Comparison of ENCODE assay signal across 38 cellular contexts in the genomic region with DNA sequence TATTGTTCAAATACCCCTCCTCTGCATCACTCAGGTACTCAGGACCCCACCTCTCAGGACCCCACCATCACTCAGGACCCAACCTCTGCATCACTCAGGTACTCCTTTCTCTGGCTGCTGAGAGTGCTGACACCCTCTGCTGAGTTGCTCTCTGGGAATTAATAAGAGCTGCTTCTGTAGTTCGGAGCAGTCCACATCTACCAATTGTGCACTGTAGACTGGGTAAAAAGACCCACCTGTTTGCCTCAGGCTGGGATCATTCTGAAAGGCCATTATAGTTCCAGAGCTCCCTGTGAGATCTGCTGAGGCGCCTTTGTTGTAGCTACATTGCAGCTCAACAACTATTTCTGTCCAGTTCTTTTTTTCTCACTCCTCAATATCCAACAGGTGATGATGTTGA.
"Had no signal": no experiment of that assay in that cellular context is flagged by ENCODE, and none has a peak within 500 bp of the region (broad histone marks: within the 10 kb centered on the region; RNA-seq: fewer than 3 reads in every experiment).

No MANE protein-coding gene starts in this region.

- H3K27ac ChIP-seq: adrenal gland, ascending aorta, body of pancreas, brain microvascular endothelial cell, breast epithelium, cardiac muscle cell had no signal

- H3K4me1 Mint-ChIP-seq: activated naive CD4-positive, alpha-beta T cell treated with anti-CD3 and anti-CD28 coated beads, Interleukin-2, amount 10 ng/mL, durations not matched to agents 7 days and 5 days; activated naive CD4-positive, alpha-beta T cell treated with anti-CD3 and anti-CD28 coated beads, Interleukin-2, amount 50 U/mL, for 24 hours; activated naive CD8-positive, alpha-beta T cell treated with anti-CD3 and anti-CD28 coated beads for 36 hours; activated naive CD8-positive, alpha-beta T cell treated with anti-CD3 and anti-CD28 coated beads, Interleukin-2, amount 10 ng/mL, durations not matched to agents 7 days and 5 days; activated naive CD8-positive, alpha-beta T cell treated with anti-CD3 and anti-CD28 coated beads, Interleukin-2, amount 50 U/mL, for 24 hours; activated T-helper 17 cell treated with anti-CD3 and anti-CD28 coated beads, Interleukin-2, amount 50 U/mL, for 72 hours; brain; central memory CD8-positive, alpha-beta T cell had no signal

- ATAC-seq: activated naive CD4-positive, alpha-beta T cell treated with anti-CD3 and anti-CD28 coated beads, Interleukin-2, amount 50 U/mL, for 72 hours; activated naive CD8-positive, alpha-beta T cell treated with anti-CD3 and anti-CD28 coated beads, Interleukin-2, amount 50 U/mL, for 24 hours; activated T-cell treated with anti-CD3 and anti-CD28 coated beads, Interleukin-2, amount 50 U/mL, for 4 hours; activated T-cell treated with anti-CD3 and anti-CD28 coated beads, Interleukin-2, amount 50 U/mL, for 72 hours; activated T-helper 17 cell treated with anti-CD3 and anti-CD28 coated beads, Interleukin-2, amount 50 U/mL, for 72 hours; body of pancreas had no signal

- H3K27ac Mint-ChIP-seq: activated naive CD4-positive, alpha-beta T cell treated with anti-CD3 and anti-CD28 coated beads for 36 hours; activated naive CD4-positive, alpha-beta T cell treated with anti-CD3 and anti-CD28 coated beads, Interleukin-2, amount 10 ng/mL, durations not matched to agents 7 days and 5 days; activated naive CD4-positive, alpha-beta T cell treated with anti-CD3 and anti-CD28 coated beads, Interleukin-2, amount 50 U/mL, for 24 hours; activated naive CD4-positive, alpha-beta T cell treated with anti-CD3 and anti-CD28 coated beads, Interleukin-2, amount 50 U/mL, for 72 hours; activated naive CD8-positive, alpha-beta T cell; activated naive CD8-positive, alpha-beta T cell treated with anti-CD3 and anti-CD28 coated beads for 36 hours; activated naive CD8-positive, alpha-beta T cell treated with anti-CD3 and anti-CD28 coated beads, Interleukin-2, amount 10 ng/mL, durations not matched to agents 7 days and 5 days; activated naive CD8-positive, alpha-beta T cell treated with anti-CD3 and anti-CD28 coated beads, Interleukin-2, amount 50 U/mL, for 24 hours; activated T-cell treated with anti-CD3 and anti-CD28 coated beads, Interleukin-2, amount 50 U/mL, for 24 hours; activated T-cell treated with anti-CD3 and anti-CD28 coated beads, Interleukin-2, amount 50 U/mL, for 72 hours; activated T-helper 1 cell treated with anti-CD3 and anti-CD28 coated beads, Interleukin-12 subunit alpha, Interleukin-12 subunit beta, Interleukin-2, Interleukin-4 antibody, amounts not matched to agents 30 ng/mL and 10 ng/mL and 1 ng/mL, durations not matched to agents 14 hours and 24 hours and 36 hours; activated T-helper 17 cell treated with anti-CD3 and anti-CD28 coated beads, Interleukin-2, amount 50 U/mL, for 72 hours; activated T-helper 2 cell treated with anti-CD3 and anti-CD28 coated beads, Interferon-gamma antibody, Interleukin-2, Interleukin-4, amounts not matched to agents 10 μg/mL and 5 μg/mL and 100 μg/mL, durations not matched to agents 14 hours and 24 hours and 36 hours; brain had no signal

- H3K4me3 Mint-ChIP-seq: activated naive CD4-positive, alpha-beta T cell treated with anti-CD3 and anti-CD28 coated beads for 36 hours; activated naive CD4-positive, alpha-beta T cell treated with anti-CD3 and anti-CD28 coated beads, Interleukin-2, amount 10 ng/mL, durations not matched to agents 7 days and 5 days; activated naive CD4-positive, alpha-beta T cell treated with anti-CD3 and anti-CD28 coated beads, Interleukin-2, amount 50 U/mL, for 24 hours; activated naive CD8-positive, alpha-beta T cell; activated naive CD8-positive, alpha-beta T cell treated with anti-CD3 and anti-CD28 coated beads for 36 hours; activated naive CD8-positive, alpha-beta T cell treated with anti-CD3 and anti-CD28 coated beads, Interleukin-2, amount 10 ng/mL, durations not matched to agents 7 days and 5 days; activated naive CD8-positive, alpha-beta T cell treated with anti-CD3 and anti-CD28 coated beads, Interleukin-2, amount 50 U/mL, for 24 hours; activated T-cell treated with anti-CD3 and anti-CD28 coated beads, Interleukin-2, amount 50 U/mL, for 24 hours; activated T-cell treated with anti-CD3 and anti-CD28 coated beads, Interleukin-2, amount 50 U/mL, for 4 hours; activated T-cell treated with anti-CD3 and anti-CD28 coated beads, Interleukin-2, amount 50 U/mL, for 72 hours; activated T-helper 1 cell treated with anti-CD3 and anti-CD28 coated beads, Interleukin-12 subunit alpha, Interleukin-12 subunit beta, Interleukin-2, Interleukin-4 antibody, amounts not matched to agents 30 ng/mL and 10 ng/mL and 1 ng/mL, durations not matched to agents 14 hours and 24 hours and 36 hours; activated T-helper 17 cell treated with anti-CD3 and anti-CD28 coated beads, Interleukin-2, amount 50 U/mL, for 72 hours; brain; central memory CD8-positive, alpha-beta T cell had no signal

- H3K36me3 Mint-ChIP-seq: activated naive CD4-positive, alpha-beta T cell treated with anti-CD3 and anti-CD28 coated beads, Interleukin-2, amount 10 ng/mL, durations not matched to agents 7 days and 5 days; activated naive CD4-positive, alpha-beta T cell treated with anti-CD3 and anti-CD28 coated beads, Interleukin-2, amount 50 U/mL, for 24 hours; activated naive CD4-positive, alpha-beta T cell treated with anti-CD3 and anti-CD28 coated beads, Interleukin-2, amount 50 U/mL, for 72 hours; activated naive CD8-positive, alpha-beta T cell; activated naive CD8-positive, alpha-beta T cell treated with anti-CD3 and anti-CD28 coated beads for 36 hours; activated naive CD8-positive, alpha-beta T cell treated with anti-CD3 and anti-CD28 coated beads, Interleukin-2, amount 10 ng/mL, durations not matched to agents 7 days and 5 days; brain had no signal

- DNase-seq: activated effector memory CD4-positive, alpha-beta T cell treated with anti-CD3 and anti-CD28 coated beads, Interleukin-2, amount 50 U/mL, for 16 hours; activated effector memory CD4-positive, alpha-beta T cell treated with Interleukin-2 at 50 U/mL for 16 hours; activated gamma-delta T cell; activated gamma-delta T cell treated with Interleukin-2 at 50 U/mL for 16 hours; activated naive CD4-positive, alpha-beta T cell; activated naive CD4-positive, alpha-beta T cell treated with anti-CD3 and anti-CD28 coated beads for 36 hours; activated naive CD4-positive, alpha-beta T cell treated with anti-CD3 and anti-CD28 coated beads, Interleukin-2, amount 10 ng/mL, durations not matched to agents 7 days and 5 days; activated naive CD4-positive, alpha-beta T cell treated with anti-CD3 and anti-CD28 coated beads, Interleukin-2, amount 50 U/mL, for 16 hours; activated naive CD4-positive, alpha-beta T cell treated with Interleukin-2 at 50 U/mL for 16 hours; activated naive CD8-positive, alpha-beta T cell treated with anti-CD3 and anti-CD28 coated beads for 36 hours; activated naive CD8-positive, alpha-beta T cell treated with anti-CD3 and anti-CD28 coated beads, Interleukin-2, amount 10 ng/mL, durations not matched to agents 7 days and 5 days; activated naive CD8-positive, alpha-beta T cell treated with anti-CD3 and anti-CD28 coated beads, Interleukin-2, amount 50 U/mL, for 24 hours; activated T-cell treated with anti-CD3 and anti-CD28 coated beads, Interleukin-2, amount 50 U/mL, for 1 hour; activated T-cell treated with anti-CD3 and anti-CD28 coated beads, Interleukin-2, amount 50 U/mL, for 24 hours; activated T-cell treated with anti-CD3 and anti-CD28 coated beads, Interleukin-2, amount 50 U/mL, for 4 hours; activated T-cell treated with anti-CD3 and anti-CD28 coated beads, Interleukin-2, amount 50 U/mL, for 48 hours; activated T-cell treated with anti-CD3 and anti-CD28 coated beads, Interleukin-2, amount 50 U/mL, for 72 hours; adrenal gland; amniotic stem cell; amygdala; anterior cingulate cortex; aorta; body of pancreas; brain microvascular endothelial cell; caudate nucleus; central memory CD4-positive, alpha-beta T cell; cerebellar nuclear complex had no signal

- H3K9me3 Mint-ChIP-seq: activated naive CD8-positive, alpha-beta T cell treated with anti-CD3 and anti-CD28 coated beads for 36 hours; activated T-cell treated with anti-CD3 and anti-CD28 coated beads, Interleukin-2, amount 50 U/mL, for 24 hours; brain; central memory CD8-positive, alpha-beta T cell had no signal

- H3K4me1 ChIP-seq: adrenal gland, body of pancreas, breast epithelium had no signal

- H3K27me3 Mint-ChIP-seq: activated naive CD4-positive, alpha-beta T cell treated with anti-CD3 and anti-CD28 coated beads, Interleukin-2, amount 10 ng/mL, durations not matched to agents 7 days and 5 days; activated naive CD4-positive, alpha-beta T cell treated with anti-CD3 and anti-CD28 coated beads, Interleukin-2, amount 50 U/mL, for 24 hours; activated naive CD8-positive, alpha-beta T cell treated with anti-CD3 and anti-CD28 coated beads for 36 hours; activated naive CD8-positive, alpha-beta T cell treated with anti-CD3 and anti-CD28 coated beads, Interleukin-2, amount 10 ng/mL, durations not matched to agents 7 days and 5 days; activated naive CD8-positive, alpha-beta T cell treated with anti-CD3 and anti-CD28 coated beads, Interleukin-2, amount 50 U/mL, for 24 hours; activated T-cell treated with anti-CD3 and anti-CD28 coated beads, Interleukin-2, amount 50 U/mL, for 24 hours; activated T-helper 17 cell treated with anti-CD3 and anti-CD28 coated beads, Interleukin-2, amount 50 U/mL, for 72 hours; central memory CD8-positive, alpha-beta T cell had no signal

- H3K4me3 ChIP-seq: adrenal gland, ascending aorta, body of pancreas, breast epithelium, cardiac muscle cell had no signal

- H3K9me3 ChIP-seq: adrenal gland, ascending aorta, body of pancreas, breast epithelium had no signal

- H3K36me3 ChIP-seq: adrenal gland, ascending aorta, brain microvascular endothelial cell, breast epithelium, cardiac muscle cell had no signal

- H3K27me3 ChIP-seq: adrenal gland, ascending aorta, body of pancreas, brain microvascular endothelial cell, breast epithelium, cardiac muscle cell had no signal
